In the genomic region with DNA sequence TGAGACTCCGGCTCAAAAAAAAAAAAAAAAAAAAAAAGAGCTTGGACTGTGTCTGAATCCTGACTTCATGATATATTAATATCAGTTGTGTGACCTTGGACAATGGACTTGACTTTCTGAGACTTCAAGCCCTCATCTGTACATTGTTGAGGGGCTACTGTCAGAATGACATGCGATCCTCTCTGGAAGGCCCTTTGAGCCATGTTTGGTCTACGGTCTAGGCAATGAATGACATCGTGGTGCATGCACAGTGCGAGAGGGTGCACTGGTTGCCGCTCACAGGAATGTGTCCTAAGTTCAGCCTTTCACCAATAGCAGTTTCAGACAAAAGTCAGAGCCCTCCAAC, we compare ENCODE assay signal across 1 cellular context.
TF ChIP-seq lines count a peak whose summit lies in the region.

No MANE protein-coding gene starts in this region.

TF ChIP-seq in HepG2, 621 proteins besides CTCF, POLR2A, EP300 and RAD21 (continued from another document and continues in another):
- TF ChIP-seq, protein P1, sequence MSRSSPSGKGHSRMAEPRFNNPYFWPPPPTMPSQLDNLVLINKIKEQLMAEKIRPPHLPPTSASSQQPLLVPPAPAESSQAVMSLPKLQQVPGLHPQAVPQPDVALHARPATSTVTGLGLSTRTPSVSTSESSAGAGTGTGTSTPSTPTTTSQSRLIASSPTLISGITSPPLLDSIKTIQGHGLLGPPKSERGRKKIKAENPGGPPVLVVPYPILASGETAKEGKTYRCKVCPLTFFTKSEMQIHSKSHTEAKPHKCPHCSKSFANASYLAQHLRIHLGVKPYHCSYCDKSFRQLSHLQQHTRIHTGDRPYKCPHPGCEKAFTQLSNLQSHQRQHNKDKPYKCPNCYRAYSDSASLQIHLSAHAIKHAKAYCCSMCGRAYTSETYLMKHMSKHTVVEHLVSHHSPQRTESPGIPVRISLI (CRISPR knock-in tag; IDR thresholded peaks at IDR 0.05; ENCODE audit: borderline replicate concordance) = peak; percentile 70; the same call in 1 of the 2 replicates
- TF ChIP-seq GABPB1 (CRISPR knock-in tag; IDR thresholded peaks at IDR 0.05) (no peak), HNF4G (IDR thresholded peaks at IDR 0.05; ENCODE audit: borderline replicate concordance, low read depth, low read length) (peak; percentile 30), HNF4G (CRISPR knock-in tag; IDR thresholded peaks at IDR 0.05; ENCODE audit: borderline replicate concordance, low read depth) (no peak), ZNF292 (CRISPR knock-in tag; IDR thresholded peaks at IDR 0.05; ENCODE audit: borderline replicate concordance, low read depth) (peak; percentile 68; the same call in 1 of the 2 replicates), MIXL1 (CRISPR knock-in tag; IDR thresholded peaks at IDR 0.05) (peak; percentile 19; the same call in 1 of the 2 replicates), MED1 (CRISPR knock-in tag; IDR thresholded peaks at IDR 0.05) (0 out of 2 replicates have a peak, but pooled peaks have one; percentile 44), ERF (CRISPR knock-in tag; IDR thresholded peaks at IDR 0.05) (no peak), MEIS1 (CRISPR knock-in tag; IDR thresholded peaks at IDR 0.05; ENCODE audit: borderline replicate concordance) (0 out of 2 replicates have a peak, but pooled peaks have one; percentile 64), HOXA7 (CRISPR knock-in tag; IDR thresholded peaks at IDR 0.05) (no peak), ZNF644 (CRISPR knock-in tag; IDR thresholded peaks at IDR 0.05; ENCODE audit: low read depth) (0 out of 2 replicates have a peak, but pooled peaks have one; percentile 37), ZMYM4 (CRISPR knock-in tag; IDR thresholded peaks at IDR 0.05) (peak; percentile 40; the same call in 1 of the 2 replicates), SIX1 (CRISPR knock-in tag; IDR thresholded peaks at IDR 0.05; ENCODE audit: borderline replicate concordance) (peak; percentile 34; the same call in 1 of the 2 replicates), XRCC5 (optimal IDR thresholded peaks at IDR 0.05; ENCODE audit: low read length) (peak; percentile 26), ZNF737 (CRISPR knock-in tag; IDR thresholded peaks at IDR 0.05; ENCODE audit: borderline replicate concordance) (no peak), TAF15 (IDR thresholded peaks at IDR 0.05; ENCODE audit: low read depth, low read length, poor library complexity, severe bottlenecking) (no peak), NFKBIZ (CRISPR knock-in tag; IDR thresholded peaks at IDR 0.05) (no peak), ZNF430 (CRISPR knock-in tag; IDR thresholded peaks at IDR 0.05) (0 out of 2 replicates have a peak, but pooled peaks have one; percentile 48), ZNF766 (CRISPR knock-in tag; IDR thresholded peaks at IDR 0.05; ENCODE audit: borderline replicate concordance) (no peak; the same call in 1 of the 2 replicates), HDAC6 (IDR thresholded peaks at IDR 0.05; ENCODE audit: low read depth, low read length) (no peak), TBX2 (CRISPR knock-in tag; IDR thresholded peaks at IDR 0.05; ENCODE audit: borderline replicate concordance) (peak; percentile 29; the same call in 1 of the 2 replicates), NR1H2 (CRISPR knock-in tag; IDR thresholded peaks at IDR 0.05; ENCODE audit: borderline replicate concordance, low read depth) (peak; percentile 8; the same call in 1 of the 2 replicates), JUN (CRISPR knock-in tag; IDR thresholded peaks at IDR 0.05) (peak; percentile 24; the same call in 1 of the 2 replicates)
- TF ChIP-seq, protein P2, sequence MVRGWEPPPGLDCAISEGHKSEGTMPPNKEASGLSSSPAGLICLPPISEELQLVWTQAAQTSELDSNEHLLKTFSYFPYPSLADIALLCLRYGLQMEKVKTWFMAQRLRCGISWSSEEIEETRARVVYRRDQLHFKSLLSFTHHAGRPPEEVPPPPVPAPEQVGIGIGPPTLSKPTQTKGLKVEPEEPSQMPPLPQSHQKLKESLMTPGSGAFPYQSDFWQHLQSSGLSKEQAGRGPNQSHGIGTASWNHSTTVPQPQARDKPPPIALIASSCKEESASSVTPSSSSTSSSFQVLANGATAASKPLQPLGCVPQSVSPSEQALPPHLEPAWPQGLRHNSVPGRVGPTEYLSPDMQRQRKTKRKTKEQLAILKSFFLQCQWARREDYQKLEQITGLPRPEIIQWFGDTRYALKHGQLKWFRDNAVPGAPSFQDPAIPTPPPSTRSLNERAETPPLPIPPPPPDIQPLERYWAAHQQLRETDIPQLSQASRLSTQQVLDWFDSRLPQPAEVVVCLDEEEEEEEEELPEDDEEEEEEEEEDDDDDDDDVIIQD (CRISPR knock-in tag; IDR thresholded peaks at IDR 0.05; ENCODE audit: low read depth) = no peak
- TF ChIP-seq, protein P3, sequence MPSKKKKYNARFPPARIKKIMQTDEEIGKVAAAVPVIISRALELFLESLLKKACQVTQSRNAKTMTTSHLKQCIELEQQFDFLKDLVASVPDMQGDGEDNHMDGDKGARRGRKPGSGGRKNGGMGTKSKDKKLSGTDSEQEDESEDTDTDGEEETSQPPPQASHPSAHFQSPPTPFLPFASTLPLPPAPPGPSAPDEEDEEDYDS (CRISPR knock-in tag; IDR thresholded peaks at IDR 0.05) = peak; percentile 30; the same call in 1 of the 2 replicates
- TF ChIP-seq, protein P4, sequence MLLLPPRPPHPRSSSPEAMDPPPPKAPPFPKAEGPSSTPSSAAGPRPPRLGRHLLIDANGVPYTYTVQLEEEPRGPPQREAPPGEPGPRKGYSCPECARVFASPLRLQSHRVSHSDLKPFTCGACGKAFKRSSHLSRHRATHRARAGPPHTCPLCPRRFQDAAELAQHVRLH (CRISPR knock-in tag; IDR thresholded peaks at IDR 0.05; ENCODE audit: borderline replicate concordance, low read depth) = 0 out of 2 replicates have a peak, but pooled peaks have one; percentile 11
- TF ChIP-seq, protein P5, sequence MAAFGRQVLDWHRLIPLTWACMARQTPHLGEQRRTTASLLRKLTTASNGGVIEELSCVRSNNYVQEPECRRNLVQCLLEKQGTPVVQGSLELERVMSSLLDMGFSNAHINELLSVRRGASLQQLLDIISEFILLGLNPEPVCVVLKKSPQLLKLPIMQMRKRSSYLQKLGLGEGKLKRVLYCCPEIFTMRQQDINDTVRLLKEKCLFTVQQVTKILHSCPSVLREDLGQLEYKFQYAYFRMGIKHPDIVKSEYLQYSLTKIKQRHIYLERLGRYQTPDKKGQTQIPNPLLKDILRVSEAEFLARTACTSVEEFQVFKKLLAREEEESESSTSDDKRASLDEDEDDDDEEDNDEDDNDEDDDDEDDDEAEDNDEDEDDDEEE (CRISPR knock-in tag; IDR thresholded peaks at IDR 0.05) = no peak
- TF ChIP-seq, protein P6, sequence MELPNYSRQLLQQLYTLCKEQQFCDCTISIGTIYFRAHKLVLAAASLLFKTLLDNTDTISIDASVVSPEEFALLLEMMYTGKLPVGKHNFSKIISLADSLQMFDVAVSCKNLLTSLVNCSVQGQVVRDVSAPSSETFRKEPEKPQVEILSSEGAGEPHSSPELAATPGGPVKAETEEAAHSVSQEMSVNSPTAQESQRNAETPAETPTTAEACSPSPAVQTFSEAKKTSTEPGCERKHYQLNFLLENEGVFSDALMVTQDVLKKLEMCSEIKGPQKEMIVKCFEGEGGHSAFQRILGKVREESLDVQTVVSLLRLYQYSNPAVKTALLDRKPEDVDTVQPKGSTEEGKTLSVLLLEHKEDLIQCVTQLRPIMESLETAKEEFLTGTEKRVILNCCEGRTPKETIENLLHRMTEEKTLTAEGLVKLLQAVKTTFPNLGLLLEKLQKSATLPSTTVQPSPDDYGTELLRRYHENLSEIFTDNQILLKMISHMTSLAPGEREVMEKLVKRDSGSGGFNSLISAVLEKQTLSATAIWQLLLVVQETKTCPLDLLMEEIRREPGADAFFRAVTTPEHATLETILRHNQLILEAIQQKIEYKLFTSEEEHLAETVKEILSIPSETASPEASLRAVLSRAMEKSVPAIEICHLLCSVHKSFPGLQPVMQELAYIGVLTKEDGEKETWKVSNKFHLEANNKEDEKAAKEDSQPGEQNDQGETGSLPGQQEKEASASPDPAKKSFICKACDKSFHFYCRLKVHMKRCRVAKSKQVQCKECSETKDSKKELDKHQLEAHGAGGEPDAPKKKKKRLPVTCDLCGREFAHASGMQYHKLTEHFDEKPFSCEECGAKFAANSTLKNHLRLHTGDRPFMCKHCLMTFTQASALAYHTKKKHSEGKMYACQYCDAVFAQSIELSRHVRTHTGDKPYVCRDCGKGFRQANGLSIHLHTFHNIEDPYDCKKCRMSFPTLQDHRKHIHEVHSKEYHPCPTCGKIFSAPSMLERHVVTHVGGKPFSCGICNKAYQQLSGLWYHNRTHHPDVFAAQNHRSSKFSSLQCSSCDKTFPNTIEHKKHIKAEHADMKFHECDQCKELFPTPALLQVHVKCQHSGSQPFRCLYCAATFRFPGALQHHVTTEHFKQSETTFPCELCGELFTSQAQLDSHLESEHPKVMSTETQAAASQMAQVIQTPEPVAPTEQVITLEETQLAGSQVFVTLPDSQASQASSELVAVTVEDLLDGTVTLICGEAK (IDR thresholded peaks at IDR 0.05) = no peak
- TF ChIP-seq, protein P6 (CRISPR knock-in tag; IDR thresholded peaks at IDR 0.05) = 0 out of 2 replicates have a peak, but pooled peaks have one; percentile 29
- TF ChIP-seq, protein P7, sequence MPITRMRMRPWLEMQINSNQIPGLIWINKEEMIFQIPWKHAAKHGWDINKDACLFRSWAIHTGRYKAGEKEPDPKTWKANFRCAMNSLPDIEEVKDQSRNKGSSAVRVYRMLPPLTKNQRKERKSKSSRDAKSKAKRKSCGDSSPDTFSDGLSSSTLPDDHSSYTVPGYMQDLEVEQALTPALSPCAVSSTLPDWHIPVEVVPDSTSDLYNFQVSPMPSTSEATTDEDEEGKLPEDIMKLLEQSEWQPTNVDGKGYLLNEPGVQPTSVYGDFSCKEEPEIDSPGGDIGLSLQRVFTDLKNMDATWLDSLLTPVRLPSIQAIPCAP (CRISPR knock-in tag; IDR thresholded peaks at IDR 0.05; ENCODE audit: low read depth) = no peak
- TF ChIP-seq, protein P8, sequence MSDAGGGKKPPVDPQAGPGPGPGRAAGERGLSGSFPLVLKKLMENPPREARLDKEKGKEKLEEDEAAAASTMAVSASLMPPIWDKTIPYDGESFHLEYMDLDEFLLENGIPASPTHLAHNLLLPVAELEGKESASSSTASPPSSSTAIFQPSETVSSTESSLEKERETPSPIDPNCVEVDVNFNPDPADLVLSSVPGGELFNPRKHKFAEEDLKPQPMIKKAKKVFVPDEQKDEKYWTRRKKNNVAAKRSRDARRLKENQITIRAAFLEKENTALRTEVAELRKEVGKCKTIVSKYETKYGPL (CRISPR knock-in tag; IDR thresholded peaks at IDR 0.05) = no peak
- TF ChIP-seq, protein P9, sequence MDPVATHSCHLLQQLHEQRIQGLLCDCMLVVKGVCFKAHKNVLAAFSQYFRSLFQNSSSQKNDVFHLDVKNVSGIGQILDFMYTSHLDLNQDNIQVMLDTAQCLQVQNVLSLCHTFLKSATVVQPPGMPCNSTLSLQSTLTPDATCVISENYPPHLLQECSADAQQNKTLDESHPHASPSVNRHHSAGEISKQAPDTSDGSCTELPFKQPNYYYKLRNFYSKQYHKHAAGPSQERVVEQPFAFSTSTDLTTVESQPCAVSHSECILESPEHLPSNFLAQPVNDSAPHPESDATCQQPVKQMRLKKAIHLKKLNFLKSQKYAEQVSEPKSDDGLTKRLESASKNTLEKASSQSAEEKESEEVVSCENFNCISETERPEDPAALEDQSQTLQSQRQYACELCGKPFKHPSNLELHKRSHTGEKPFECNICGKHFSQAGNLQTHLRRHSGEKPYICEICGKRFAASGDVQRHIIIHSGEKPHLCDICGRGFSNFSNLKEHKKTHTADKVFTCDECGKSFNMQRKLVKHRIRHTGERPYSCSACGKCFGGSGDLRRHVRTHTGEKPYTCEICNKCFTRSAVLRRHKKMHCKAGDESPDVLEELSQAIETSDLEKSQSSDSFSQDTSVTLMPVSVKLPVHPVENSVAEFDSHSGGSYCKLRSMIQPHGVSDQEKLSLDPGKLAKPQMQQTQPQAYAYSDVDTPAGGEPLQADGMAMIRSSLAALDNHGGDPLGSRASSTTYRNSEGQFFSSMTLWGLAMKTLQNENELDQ (CRISPR knock-in tag; IDR thresholded peaks at IDR 0.05; ENCODE audit: borderline replicate concordance) = no peak
- TF ChIP-seq, protein P10, sequence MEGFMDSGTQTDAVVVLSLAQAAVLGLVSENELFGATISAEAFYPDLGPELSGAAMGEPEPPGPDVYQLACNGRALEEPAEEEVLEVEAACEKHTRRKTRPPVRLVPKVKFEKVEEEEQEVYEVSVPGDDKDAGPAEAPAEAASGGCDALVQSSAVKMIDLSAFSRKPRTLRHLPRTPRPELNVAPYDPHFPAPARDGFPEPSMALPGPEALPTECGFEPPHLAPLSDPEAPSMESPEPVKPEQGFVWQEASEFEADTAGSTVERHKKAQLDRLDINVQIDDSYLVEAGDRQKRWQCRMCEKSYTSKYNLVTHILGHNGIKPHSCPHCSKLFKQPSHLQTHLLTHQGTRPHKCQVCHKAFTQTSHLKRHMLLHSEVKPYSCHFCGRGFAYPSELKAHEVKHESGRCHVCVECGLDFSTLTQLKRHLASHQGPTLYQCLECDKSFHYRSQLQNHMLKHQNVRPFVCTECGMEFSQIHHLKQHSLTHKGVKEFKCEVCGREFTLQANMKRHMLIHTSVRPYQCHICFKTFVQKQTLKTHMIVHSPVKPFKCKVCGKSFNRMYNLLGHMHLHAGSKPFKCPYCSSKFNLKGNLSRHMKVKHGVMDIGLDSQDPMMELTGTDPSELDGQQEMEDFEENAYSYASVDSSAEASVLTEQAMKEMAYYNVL (CRISPR knock-in tag; IDR thresholded peaks at IDR 0.05; ENCODE audit: borderline replicate concordance) = no peak
